13 cellular contexts compared by ENCODE assay signal in genomic region chr7:149839933-149840332, GRCh38. TPM values are rescaled to one million over a fixed set of nuclear protein-coding genes. Genes with fewer than 3 reads are reported as not detected.
DNase-seq lines count a peak whose midpoint lies in the region; ATAC-seq and TF ChIP-seq lines count a peak whose summit lies in the region.
"Had no signal": no experiment of that assay in that cellular context is flagged by ENCODE, and none has a peak within 500 bp of the region (broad histone marks: within the 10 kb centered on the region; RNA-seq: fewer than 3 reads in every experiment).

No MANE protein-coding gene starts in this region.

- CTCF ChIA-PET in WTC11 (lab: Charles Lee), result interaction anchor here (1.0 to 3.1 kb wide), 5 partner anchors 10 to 92 kb away, joined by 3 to 46 read pairs (median 24); no protein-coding TSS in a partner anchor

- H3K4me3 Mint-ChIP-seq in stimulated activated naive CD8-positive, alpha-beta T cell treated with anti-CD3 and anti-CD28 coated beads, Interleukin-15, Interleukin-2, amounts not matched to agents 100 ng/mL and 50 ng/mL, for 24 hours, result peak overlapping the region; percentile 84
- H3K4me3 Mint-ChIP-seq in stimulated activated naive CD8-positive, alpha-beta T cell treated with anti-CD3 and anti-CD28 coated beads, Interleukin-15, amount 100 ng/mL, for 72 hours, result peak overlapping the region in 1 of 2 donors; percentile 91
- H3K4me3 Mint-ChIP-seq in WTC11 (peak overlapping the region; percentile 78; the same call in 1 of the 2 replicates), mesothelial cell of epicardium (peak overlapping the region; percentile 76)

- peaks cover 30% of the 10 kb centered on the region for H3K4me1 Mint-ChIP-seq in stimulated activated naive CD8-positive, alpha-beta T cell treated with anti-CD3 and anti-CD28 coated beads, Interleukin-15, Interleukin-2, amounts not matched to agents 100 ng/mL and 50 ng/mL, for 24 hours (ENCODE audit: low read depth)
- peaks cover 41% of the 10 kb centered on the region for H3K4me1 Mint-ChIP-seq in stimulated activated naive CD8-positive, alpha-beta T cell treated with anti-CD3 and anti-CD28 coated beads, Interleukin-15, amount 100 ng/mL, for 72 hours
- peaks cover 13% of the 10 kb centered on the region for H3K4me1 Mint-ChIP-seq in WTC11
- H3K4me1 Mint-ChIP-seq in mesothelial cell of epicardium, result peaks cover 18% of the 10 kb centered on the region

- H3K27ac Mint-ChIP-seq in stimulated activated naive CD8-positive, alpha-beta T cell treated with anti-CD3 and anti-CD28 coated beads, Interleukin-15, Interleukin-2, amounts not matched to agents 100 ng/mL and 50 ng/mL, for 24 hours, result no peak overlapping the region
- H3K27ac Mint-ChIP-seq in stimulated activated naive CD8-positive, alpha-beta T cell treated with anti-CD3 and anti-CD28 coated beads, Interleukin-15, amount 100 ng/mL, for 72 hours, result no peak overlapping the region
- H3K27ac Mint-ChIP-seq in WTC11 (no peak overlapping the region), mesothelial cell of epicardium (no peak overlapping the region)

- POLR2A ChIA-PET in WTC11 (lab: Charles Lee), result interaction anchor here (0.7 kb wide), 1 partner anchor 15 kb away, joined by 3 read pairs; no protein-coding TSS in a partner anchor

- no peaks in the 10 kb centered on the region for H3K36me3 Mint-ChIP-seq in stimulated activated naive CD8-positive, alpha-beta T cell treated with anti-CD3 and anti-CD28 coated beads, Interleukin-15, Interleukin-2, amounts not matched to agents 100 ng/mL and 50 ng/mL, for 24 hours (ENCODE audit: low read depth)
- no peaks in the 10 kb centered on the region for H3K36me3 Mint-ChIP-seq in WTC11
- H3K36me3 Mint-ChIP-seq in mesothelial cell of epicardium, result no peaks in the 10 kb centered on the region

- no peaks in the 10 kb centered on the region for H3K27me3 Mint-ChIP-seq in stimulated activated naive CD8-positive, alpha-beta T cell treated with anti-CD3 and anti-CD28 coated beads, Interleukin-15, Interleukin-2, amounts not matched to agents 100 ng/mL and 50 ng/mL, for 24 hours
- H3K27me3 Mint-ChIP-seq in stimulated activated naive CD8-positive, alpha-beta T cell treated with anti-CD3 and anti-CD28 coated beads, Interleukin-15, amount 100 ng/mL, for 72 hours, result no peaks in the 10 kb centered on the region
- H3K27me3 Mint-ChIP-seq in WTC11 (ENCODE audit: low read depth) (peaks cover 27% of the 10 kb centered on the region), mesothelial cell of epicardium (ENCODE audit: low read depth) (peaks cover 18% of the 10 kb centered on the region)

- ATAC-seq in stimulated activated naive CD8-positive, alpha-beta T cell treated with anti-CD3 and anti-CD28 coated beads, Interleukin-15, amount 100 ng/mL, for 72 hours, result no peak
- ATAC-seq in WTC11 (no peak), GM18520 (IDR thresholded peaks at IDR 0.05; ENCODE audit: unreplicated experiment) (no peak), HG02642 (IDR thresholded peaks at IDR 0.05; ENCODE audit: poor library complexity, unreplicated experiment) (no peak), HG02884 (IDR thresholded peaks at IDR 0.05; ENCODE audit: unreplicated experiment) (no peak)
- ATAC-seq: foreskin keratinocyte had no signal

- no peak for DNase-seq in stimulated activated naive CD8-positive, alpha-beta T cell treated with anti-CD3 and anti-CD28 coated beads, Interleukin-15, amount 100 ng/mL, for 72 hours
- DNase-seq in WTC11 (ENCODE audit: low spot score) (no peak), mesothelial cell of epicardium (ENCODE audit: low spot score in 2 of 2, unreplicated experiment in 2 of 2) (no peak), NCI-H1105 treated with DMSO at 0.1 percent for 48 hours (lab: John Stamatoyannopoulos, UW) (no peak)
- DNase-seq: activated CD4-positive, CD25-positive, alpha-beta regulatory T cell; effector memory CD4-positive, alpha-beta T cell; foreskin keratinocyte; NCI-H1694 treated with DMSO at 0.1 percent for 48 hours; NCI-H526 had no signal

- H3K9me3 Mint-ChIP-seq in stimulated activated naive CD8-positive, alpha-beta T cell treated with anti-CD3 and anti-CD28 coated beads, Interleukin-15, Interleukin-2, amounts not matched to agents 100 ng/mL and 50 ng/mL, for 24 hours, result no peaks in the 10 kb centered on the region
- no peaks in the 10 kb centered on the region for H3K9me3 Mint-ChIP-seq in stimulated activated naive CD8-positive, alpha-beta T cell treated with anti-CD3 and anti-CD28 coated beads, Interleukin-15, amount 100 ng/mL, for 72 hours
- no peaks in the 10 kb centered on the region for H3K9me3 Mint-ChIP-seq in WTC11
- H3K9me3 Mint-ChIP-seq in mesothelial cell of epicardium, result no peaks in the 10 kb centered on the region

- TF ChIP-seq CTCF in WTC11 (IDR thresholded peaks at IDR 0.05), result no peak
- no peak for TF ChIP-seq CTCF in mesothelial cell of epicardium (IDR thresholded peaks at IDR 0.05; ENCODE audit: unreplicated experiment)

TF ChIP-seq in WTC11, 78 proteins besides CTCF, POLR2A, EP300 and RAD21:
- no peak for TF ChIP-seq ZNF263 (CRISPR knock-in tag; IDR thresholded peaks at IDR 0.05; ENCODE audit: low read depth)
TF ChIP-seq in WTC11: peak in this region for 0.

RNA-seq across cellular contexts. Expression of gene ZNF862, which starts 1.8 kb away (rescaled TPM):
- 3.6 to 6.3 TPM (median 5.8 TPM) in 3 replicates for total RNA-seq in WTC11 (2021)
- total RNA-seq in mesothelial cell of epicardium, result 27.4 to 31.6 TPM (median 27.7 TPM) in 3 replicates

RNA-seq across cellular contexts. Expression of gene ATP6V0E2, which starts 33.8 kb away (rescaled TPM):
- total RNA-seq in WTC11 (2021) (22.7 to 26.2 TPM (median 24.8 TPM) in 3 replicates), mesothelial cell of epicardium (27.1 to 30.0 TPM (median 28.3 TPM) in 3 replicates)
